In the genomic region with DNA sequence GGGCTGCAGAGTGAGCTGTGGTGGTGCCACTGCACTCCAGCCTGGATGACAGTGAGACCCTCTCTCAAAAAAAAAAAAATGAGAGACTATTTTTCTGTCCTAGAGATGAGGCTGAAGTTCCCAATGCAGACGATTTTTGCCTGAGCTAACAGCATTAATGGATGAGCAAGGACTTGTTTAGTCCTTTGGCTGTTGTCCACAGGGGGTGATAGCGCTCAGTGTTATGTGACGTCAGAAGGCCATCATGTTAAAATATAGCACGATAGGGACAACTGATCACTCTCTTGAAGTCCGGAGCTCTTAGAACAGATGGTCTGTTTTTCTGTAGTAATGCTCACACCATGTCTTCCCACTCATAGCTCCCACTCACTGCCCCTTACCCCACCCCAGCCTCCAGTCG, we compare ENCODE assay signal across 3 cellular contexts.
A peak's percentile ranks its signal among the peaks of the same experiment; 100 is the strongest.
TF ChIP-seq lines count a peak whose summit lies in the region.

No MANE protein-coding gene starts in this region.

TF ChIP-seq in HepG2, 621 proteins besides CTCF, POLR2A, EP300 and RAD21:
- TF ChIP-seq ZNF256 (CRISPR knock-in tag; conservative IDR thresholded peaks at IDR 0.05) (no peak), SKI (IDR thresholded peaks at IDR 0.05; ENCODE audit: partially characterized antibody) (no peak), ZFP36L1 (CRISPR knock-in tag; IDR thresholded peaks at IDR 0.05) (no peak), NR2C2 (CRISPR knock-in tag; IDR thresholded peaks at IDR 0.05; ENCODE audit: borderline replicate concordance) (no peak), TBP (CRISPR knock-in tag; IDR thresholded peaks at IDR 0.05) (no peak), ZNF557 (CRISPR knock-in tag; IDR thresholded peaks at IDR 0.05) (no peak), SIN3B (IDR thresholded peaks at IDR 0.05; ENCODE audit: low read length) (no peak), FOXP1 (IDR thresholded peaks at IDR 0.05) (no peak), FOXP1 (CRISPR knock-in tag; IDR thresholded peaks at IDR 0.05) (no peak), ISL2 (CRISPR knock-in tag; IDR thresholded peaks at IDR 0.05) (no peak), CEBPB (IDR thresholded peaks at IDR 0.05; ENCODE audit: borderline replicate concordance, low read depth, low read length) (no peak)
- TF ChIP-seq, protein P1, sequence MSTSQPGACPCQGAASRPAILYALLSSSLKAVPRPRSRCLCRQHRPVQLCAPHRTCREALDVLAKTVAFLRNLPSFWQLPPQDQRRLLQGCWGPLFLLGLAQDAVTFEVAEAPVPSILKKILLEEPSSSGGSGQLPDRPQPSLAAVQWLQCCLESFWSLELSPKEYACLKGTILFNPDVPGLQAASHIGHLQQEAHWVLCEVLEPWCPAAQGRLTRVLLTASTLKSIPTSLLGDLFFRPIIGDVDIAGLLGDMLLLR (CRISPR knock-in tag; IDR thresholded peaks at IDR 0.05), result no peak

TF ChIP-seq in HEK293, 187 proteins besides CTCF, POLR2A, EP300 and RAD21:
- TF ChIP-seq TRIM28 (IDR thresholded peaks at IDR 0.05; ENCODE audit: borderline replicate concordance, low read length), result no peak
- TF ChIP-seq EGR2 (tag by site-specific recombination; IDR thresholded peaks at IDR 0.05; ENCODE audit: low read depth), result 0 out of 2 replicates have a peak, but pooled peaks have one; percentile 8

TF ChIP-seq in K562, 482 proteins besides CTCF, POLR2A, EP300 and RAD21:
- TF ChIP-seq RBFOX2 (IDR thresholded peaks at IDR 0.05; ENCODE audit: low read depth, low read length), result 0 out of 2 replicates have a peak, but pooled peaks have one; percentile 7
- no peak for TF ChIP-seq ZNF431 (CRISPR knock-in tag; IDR thresholded peaks at IDR 0.05)
- TF ChIP-seq FOXA3 (CRISPR knock-in tag; conservative IDR thresholded peaks at IDR 0.05 in 1 of 2, IDR thresholded peaks at IDR 0.05 in 1 of 2), result no peak
- TF ChIP-seq CREM (IDR thresholded peaks at IDR 0.05; ENCODE audit: low read depth), result peak; percentile 46
TF ChIP-seq in K562: peak in this region for 2.
